In the genomic region with DNA sequence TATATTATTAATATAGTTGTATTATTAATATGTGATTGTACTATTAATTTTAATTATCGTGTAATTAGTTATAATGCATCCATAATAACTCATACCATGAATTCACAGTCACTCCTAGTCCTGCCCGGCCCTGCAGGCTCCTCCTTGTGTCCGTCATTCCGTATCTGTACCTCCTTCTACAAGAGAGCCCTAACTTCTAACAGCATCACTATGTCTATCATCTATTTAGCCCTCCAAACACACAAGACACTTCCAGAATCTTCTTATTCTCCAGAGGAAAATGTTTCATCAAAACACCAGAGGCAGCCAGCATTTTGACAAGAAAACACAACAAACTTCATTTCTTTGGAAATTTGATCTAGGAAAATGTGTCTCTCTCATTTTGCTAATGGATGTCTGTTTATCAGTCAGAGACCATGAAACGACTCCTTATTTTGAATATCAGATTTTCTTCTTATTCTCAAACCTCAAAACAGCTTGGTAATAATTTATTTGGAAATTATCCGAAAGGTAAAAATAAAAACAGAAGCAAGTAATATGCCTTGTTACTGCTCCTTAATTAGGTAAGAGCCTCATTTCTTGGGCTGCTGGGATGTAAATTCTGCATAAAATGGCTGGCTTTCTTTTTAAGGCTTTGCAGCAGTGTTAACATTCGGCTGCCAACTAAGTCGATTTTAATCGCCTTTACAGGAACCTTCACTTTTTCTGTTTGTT, we compare ENCODE assay signal across 15 cellular contexts. TPM values are rescaled to one million over a fixed set of nuclear protein-coding genes. Genes with fewer than 3 reads are reported as not detected.
DNase-seq lines count a peak whose midpoint lies in the region; ATAC-seq and TF ChIP-seq lines count a peak whose summit lies in the region.
"Had no signal": no experiment of that assay in that cellular context is flagged by ENCODE, and none has a peak within 500 bp of the region (broad histone marks: within the 10 kb centered on the region; RNA-seq: fewer than 3 reads in every experiment).

No MANE protein-coding gene starts in this region.

- H3K9me3 ChIP-seq in HCT116 (ENCODE audit: control insufficient read depth in 1 of 2, insufficient read depth in 1 of 2, low read depth in 1 of 2, low read length in 2 of 2) (no peaks in the 10 kb centered on the region), mammary epithelial cell (replicated peaks; ENCODE audit: insufficient read depth, low read length) (no peaks in the 10 kb centered on the region), smooth muscle cell (replicated peaks; ENCODE audit: low read depth) (no peaks in the 10 kb centered on the region)

- H3K27ac ChIP-seq in HCT116 (ENCODE audit: low read depth, low read length): peak overlapping the region; percentile 55
- H3K27ac ChIP-seq in mammary epithelial cell (ENCODE audit: insufficient read depth, low read depth, low read length): peak overlapping the region; percentile 24
- H3K27ac ChIP-seq in layer of hippocampus (ENCODE audit: low read depth, low read length): peak overlapping the region; percentile 5
- H3K27ac ChIP-seq in smooth muscle cell (ENCODE audit: low read depth): peak overlapping the region; percentile 48
- H3K27ac ChIP-seq: foreskin keratinocyte, WERI-Rb-1 had no signal

- no peak for TF ChIP-seq RAD21 in HCT116 (IDR thresholded peaks at IDR 0.05; ENCODE audit: low read depth)

- H3K79me2 ChIP-seq in HCT116 (ENCODE audit: insufficient read depth, low read length) (no peaks in the 10 kb centered on the region), mammary epithelial cell (ENCODE audit: insufficient read depth, low read length) (no peaks in the 10 kb centered on the region), smooth muscle cell (ENCODE audit: low read depth) (no peaks in the 10 kb centered on the region)

- ATAC-seq in HCT116: no peak; the same call in 1 of the 2 replicates
- no peak for ATAC-seq in GM19395 (IDR thresholded peaks at IDR 0.05; ENCODE audit: unreplicated experiment)
- ATAC-seq: activated naive CD4-positive, alpha-beta T cell treated with anti-CD3 and anti-CD28 coated beads, Interleukin-2, amount 50 U/mL, for 72 hours; GM12878 had no signal

- H4K20me1 ChIP-seq in HCT116 (ENCODE audit: insufficient read depth): no peaks in the 10 kb centered on the region
- H4K20me1 ChIP-seq in mammary epithelial cell (ENCODE audit: insufficient read depth, low read length): no peaks in the 10 kb centered on the region
- no peaks in the 10 kb centered on the region for H4K20me1 ChIP-seq in smooth muscle cell (ENCODE audit: low read depth)

- H3F3A ChIP-seq in smooth muscle cell (ENCODE audit: low read depth): no peaks in the 10 kb centered on the region

- WGBS in mammary epithelial cell (ENCODE audit: low coverage, missing lambda C conversion rate): 44% methylated on average over 9 of the region's 9 CpGs
- WGBS in smooth muscle cell (ENCODE audit: low lambda C conversion rate): 66% methylated on average over 9 of the region's 9 CpGs

- H3K27me3 ChIP-seq in HCT116 (ENCODE audit: insufficient read depth, low read length): no peaks in the 10 kb centered on the region
- H3K27me3 ChIP-seq in mammary epithelial cell (ENCODE audit: insufficient read depth, low read length): peaks cover 5% of the 10 kb centered on the region
- H3K27me3 ChIP-seq in layer of hippocampus (ENCODE audit: control insufficient read depth, insufficient read depth, low read length): peaks cover 3% of the 10 kb centered on the region
- H3K27me3 ChIP-seq in smooth muscle cell (ENCODE audit: low read depth): no peaks in the 10 kb centered on the region

- no TSS peak for BruUV-seq in HCT116 (replicated peaks; lab: Mats Ljungman, UMichigan)
- no TSS peak for BruUV-seq in mammary epithelial cell (replicated peaks; lab: Mats Ljungman, UMichigan)

- H2AFZ ChIP-seq in HCT116 (ENCODE audit: low read depth, low read length, poor library complexity, severe bottlenecking) (peak overlapping the region; percentile 73), mammary epithelial cell (ENCODE audit: low read depth, low read length) (peak overlapping the region; percentile 85), smooth muscle cell (ENCODE audit: low read depth) (peak overlapping the region; percentile 60)

- POLR2A ChIA-PET in HCT116 (lab: Charles Lee): interaction anchor here (1.0 to 1.2 kb wide), 2 partner anchors 13 to 17 kb away, joined by 3 read pairs; no protein-coding TSS in a partner anchor

- DNase-seq in HCT116 (ENCODE audit: low read depth, low spot score) (no peak), mammary epithelial cell (no peak), smooth muscle cell (lab: John Stamatoyannopoulos, UW; ENCODE audit: unreplicated experiment) (no peak), AG08395 (ENCODE audit: low spot score) (no peak), NCI-H510A treated with DMSO at 0.1 percent for 48 hours (lab: John Stamatoyannopoulos, UW) (no peak)
- DNase-seq in activated naive CD4-positive, alpha-beta T cell treated with Interleukin-2 at 50 U/mL for 16 hours: no peak
- DNase-seq: NCI-H187 treated with DMSO at 0.1 percent for 48 hours, NCI-H774, SHP77 had no signal

- RAD21 ChIA-PET in HCT116 (lab: Charles Lee; ENCODE audit: low non-redundant PET in 1 of 2, low total read pairs in 2 of 2, uncharacterized antibody in 2 of 2, unreplicated experiment in 2 of 2): no interaction called here

- H3K4me1 ChIP-seq in HCT116 (ENCODE audit: control insufficient read depth in 1 of 2, insufficient read depth in 2 of 2, low read length in 2 of 2) (peaks cover 9 to 20% of the 10 kb centered on the region in 2 experiments), mammary epithelial cell (ENCODE audit: insufficient read depth, low read length) (peaks cover 18% of the 10 kb centered on the region), smooth muscle cell (ENCODE audit: low read depth) (peaks cover 11% of the 10 kb centered on the region)

- no peak for TF ChIP-seq POLR2A in HCT116 (IDR thresholded peaks at IDR 0.05; ENCODE audit: borderline replicate concordance, extremely low read depth, insufficient read depth, insufficient read length)

- H3K9me2 ChIP-seq in HCT116 (ENCODE audit: insufficient read depth): no peaks in the 10 kb centered on the region

- intact Hi-C loops in HCT116 (cut with micrococcal nuclease) (no loop called here), mammary epithelial cell (cut with micrococcal nuclease) (no loop called here)

- in situ Hi-C loops in mammary epithelial cell (cut with MboI; ENCODE audit: low sequenced_read_pairs in 2 of 2): no loop called here

- peak overlapping the region; percentile 62 for H3K9ac ChIP-seq in HCT116 (ENCODE audit: low read length)
- peak overlapping the region; percentile 0 for H3K9ac ChIP-seq in mammary epithelial cell (ENCODE audit: insufficient read depth, low read length)
- no peak overlapping the region for H3K9ac ChIP-seq in smooth muscle cell (ENCODE audit: low read depth)

- TF ChIP-seq CTCF in HCT116 (IDR thresholded peaks at IDR 0.05 in 2 of 3, conservative IDR thresholded peaks at IDR 0.05 in 1 of 3; ENCODE audit: borderline replicate concordance in 1 of 3, insufficient read depth in 1 of 3, low read depth in 2 of 3, low read length in 2 of 3) (no peak), mammary epithelial cell (conservative IDR thresholded peaks at IDR 0.05 in 1 of 2, IDR thresholded peaks at IDR 0.05 in 1 of 2; ENCODE audit: extremely low read depth in 1 of 2, insufficient read depth in 1 of 2, low read depth in 1 of 2, low read length in 2 of 2) (no peak), smooth muscle cell (IDR thresholded peaks at IDR 0.05; ENCODE audit: borderline replicate concordance, insufficient read depth, poor library complexity, severe bottlenecking) (no peak)

- H3K4me2 ChIP-seq in HCT116 (ENCODE audit: low read length): peak overlapping the region; percentile 83
- peak overlapping the region; percentile 63 for H3K4me2 ChIP-seq in mammary epithelial cell (ENCODE audit: insufficient read depth, low read depth, low read length)
- H3K4me2 ChIP-seq in smooth muscle cell: peak overlapping the region; percentile 78

- CTCF ChIA-PET in HCT116 (lab: Charles Lee): interaction anchor here (1.0 kb wide), 1 partner anchor 62 kb away, joined by 3 read pairs; no protein-coding TSS in a partner anchor
- CTCF ChIA-PET in mammary epithelial cell (lab: Charles Lee; ENCODE audit: low non-redundant PET): interaction anchor here (0.6 kb wide), 1 partner anchor 195 kb away, joined by 7 read pairs; no protein-coding TSS in a partner anchor

- peak overlapping the region; percentile 36 to 53 for H3K4me3 ChIP-seq in HCT116 (replicated peaks in 1 of 2; ENCODE audit: low read depth in 1 of 2, low read length in 2 of 2)
- peak overlapping the region in 1 of 3 experiments; percentile 19 for H3K4me3 ChIP-seq in mammary epithelial cell (replicated peaks in 1 of 3; ENCODE audit: insufficient read depth in 1 of 3, low read depth in 2 of 3, low read length in 3 of 3)
- H3K4me3 ChIP-seq in smooth muscle cell: peak overlapping the region; percentile 34
- H3K4me3 ChIP-seq: GM12878 had no signal

- dilution Hi-C loops in mammary epithelial cell (cut with HindIII; ENCODE audit: low sequenced_read_pairs): no loop called here

- no peaks in the 10 kb centered on the region for H3K36me3 ChIP-seq in HCT116 (ENCODE audit: control insufficient read depth in 1 of 2, insufficient read depth in 2 of 2, low read length in 2 of 2)
- H3K36me3 ChIP-seq in mammary epithelial cell (ENCODE audit: insufficient read depth, low read length): no peaks in the 10 kb centered on the region
- no peaks in the 10 kb centered on the region for H3K36me3 ChIP-seq in smooth muscle cell (ENCODE audit: low read depth)
- H3K36me3 ChIP-seq: WERI-Rb-1 had no signal

TF ChIP-seq in HCT116, 20 proteins besides CTCF, POLR2A, EP300 and RAD21 (continues in another document):
- TF ChIP-seq TCF7L2 (IDR thresholded peaks at IDR 0.05; ENCODE audit: borderline replicate concordance, extremely low read depth, insufficient read depth, insufficient read length) (no peak), ELF1 (IDR thresholded peaks at IDR 0.05; ENCODE audit: borderline replicate concordance, low read depth) (no peak), ZNF274 (IDR thresholded peaks at IDR 0.05; ENCODE audit: low read depth, low read length) (no peak), CBX3 (IDR thresholded peaks at IDR 0.05; ENCODE audit: low read depth) (no peak), CEBPB (IDR thresholded peaks at IDR 0.05; ENCODE audit: low read depth) (no peak), JUND (IDR thresholded peaks at IDR 0.05) (no peak)

RNA-seq across cellular contexts. Expression of gene SEPTIN5, which starts 23.1 kb away (rescaled TPM):
- total RNA-seq in HCT116 (2021; ENCODE audit: unreplicated experiment): 9.0 TPM
- polyA plus RNA-seq in HCT116 (2012): 11.2 and 12.8 TPM in 2 replicates
- total RNA-seq in mammary epithelial cell: 10 to 100 TPM in 1 of 2 donors, 1 to 10 TPM in 1; 7.9 to 20.5 TPM
- polyA plus RNA-seq in mammary epithelial cell: 6.5 TPM
- polyA minus RNA-seq in mammary epithelial cell: 29.6 TPM
- 19.9 and 26.6 TPM in 2 replicates for total RNA-seq in smooth muscle cell
- polyA plus RNA-seq in smooth muscle cell: 41.5 and 64.1 TPM in 2 replicates

RNA-seq across cellular contexts. Expression of gene GP1BB, which starts 32.2 kb away (rescaled TPM):
- total RNA-seq in HCT116 (2021; ENCODE audit: unreplicated experiment) (4.8 TPM), mammary epithelial cell (1 to 10 TPM in 1 of 2 donors, under 1 TPM in 1; 0.21 to 1.5 TPM), smooth muscle cell (0.94 and 3.0 TPM in 2 replicates)
- polyA plus RNA-seq in HCT116 (2012): 2.5 and 2.7 TPM in 2 replicates
- polyA plus RNA-seq in mammary epithelial cell (0.76 TPM), smooth muscle cell (6.7 and 9.7 TPM in 2 replicates)
- polyA minus RNA-seq in mammary epithelial cell: not detected
- total RNA-seq: activated naive CD4-positive, alpha-beta T cell treated with anti-CD3 and anti-CD28 coated beads, Interleukin-2, amount 50 U/mL, for 72 hours had no signal

Comparison
In these comparisons a context has a peak if more than half of its experiments do, and no peak if none do; other contexts are left out.
1. H3K27ac ChIP-seq: peak in every context shown above with its lines; median percentile 55 in HCT116; 48 in smooth muscle cell; 24 in mammary epithelial cell; 5 in layer of hippocampus.